ENCODE assay signal across 9 cellular contexts in the genomic region with DNA sequence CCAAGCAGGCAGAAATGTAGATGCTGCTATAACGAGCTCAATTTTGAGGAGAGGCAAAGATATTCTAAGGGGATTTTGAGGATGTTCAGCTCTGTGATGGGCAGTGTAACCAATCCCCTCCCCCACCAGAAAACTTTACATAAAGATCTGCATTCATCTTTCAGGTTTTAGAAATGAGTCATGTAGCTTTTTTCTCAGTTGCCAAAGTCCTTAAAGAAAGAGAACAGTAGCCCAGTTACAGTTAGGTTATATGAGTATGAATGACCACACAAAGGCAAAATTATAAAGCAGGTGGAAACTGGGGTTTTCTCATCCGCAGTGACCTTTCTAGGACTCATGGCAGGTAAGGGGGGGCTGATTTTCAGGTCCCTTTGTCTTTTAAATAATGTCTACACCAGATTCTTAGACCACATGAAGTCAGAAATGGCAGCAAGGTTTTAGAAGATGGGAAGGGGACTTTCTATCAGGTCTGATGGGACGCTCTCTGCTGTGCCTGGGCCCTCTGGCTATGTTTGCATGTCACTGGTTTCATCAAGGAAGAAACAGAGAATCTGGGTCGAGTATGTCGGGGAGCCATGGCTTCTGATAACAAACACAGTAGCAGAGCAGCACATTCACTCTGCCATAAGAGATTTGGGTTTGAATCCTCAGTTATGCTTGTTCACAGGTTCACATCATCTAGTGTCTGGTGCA.
A peak's percentile ranks its signal among the peaks of the same experiment; 100 is the strongest.
DNase-seq lines count a peak whose midpoint lies in the region; ATAC-seq and TF ChIP-seq lines count a peak whose summit lies in the region.
"Had no signal": no experiment of that assay in that cellular context is flagged by ENCODE, and none has a peak within 500 bp of the region (broad histone marks: within the 10 kb centered on the region; RNA-seq: fewer than 3 reads in every experiment).

No MANE protein-coding gene starts in this region.

- H3K4me2 ChIP-seq in mesenchymal stem cell (ENCODE audit: low read length, poor library complexity, severe bottlenecking), result no peak overlapping the region

- H3K4me1 Mint-ChIP-seq in activated naive CD8-positive, alpha-beta T cell (ENCODE audit: low read depth), result peaks cover 13% of the 10 kb centered on the region

- no peaks in the 10 kb centered on the region for H3K36me3 Mint-ChIP-seq in activated naive CD8-positive, alpha-beta T cell

- no peak for TF ChIP-seq CTCF in omental fat pad (IDR thresholded peaks at IDR 0.05)

- no peak overlapping the region for H2BK15ac ChIP-seq in mesenchymal stem cell (ENCODE audit: low read depth, poor library complexity, severe bottlenecking)

- H3K9me3 ChIP-seq in SJCRH30 (replicated peaks) (no peaks in the 10 kb centered on the region), mesenchymal stem cell (ENCODE audit: control insufficient read depth, low read length) (no peaks in the 10 kb centered on the region)
- H3K9me3 ChIP-seq: pancreas had no signal

- H3K4me3 Mint-ChIP-seq in activated naive CD8-positive, alpha-beta T cell, result no peak overlapping the region

- no peak overlapping the region for H2BK120ac ChIP-seq in mesenchymal stem cell (ENCODE audit: low read depth, low read length)

- H3K18ac ChIP-seq in mesenchymal stem cell (ENCODE audit: low read depth in 1 of 2, low read length in 2 of 2), result no peak overlapping the region

- peak overlapping the region; percentile 4 for H3K27ac Mint-ChIP-seq in activated naive CD8-positive, alpha-beta T cell

- no peak overlapping the region for H2BK5ac ChIP-seq in mesenchymal stem cell (ENCODE audit: low read depth, low read length, poor library complexity, severe bottlenecking)

- H2BK12ac ChIP-seq in mesenchymal stem cell (ENCODE audit: low read length in 2 of 2), result no peak overlapping the region

- DNase-seq in SJCRH30 (no peak), mesenchymal stem cell (no peak), omental fat pad (ENCODE audit: low spot score) (no peak)
- DNase-seq: NCI-H2171 treated with DMSO at 0.1 percent for 48 hours, pancreas had no signal

- no peak overlapping the region for H3K23ac ChIP-seq in mesenchymal stem cell (ENCODE audit: low read length in 2 of 2)

- H3K27me3 Mint-ChIP-seq in activated naive CD8-positive, alpha-beta T cell, result peaks cover 3% of the 10 kb centered on the region

- no peak overlapping the region for H3K4ac ChIP-seq in mesenchymal stem cell (ENCODE audit: low read depth in 1 of 2, low read length in 2 of 2)

- no peaks in the 10 kb centered on the region for H3K79me1 ChIP-seq in mesenchymal stem cell (replicated peaks; ENCODE audit: low read length, poor library complexity, severe bottlenecking)

- no peak overlapping the region for H3K14ac ChIP-seq in mesenchymal stem cell (ENCODE audit: low read length in 2 of 2)

- H3K27ac ChIP-seq in SJCRH30, result no peak overlapping the region
- H3K27ac ChIP-seq in mesenchymal stem cell (ENCODE audit: low read length, poor library complexity, severe bottlenecking), result no peak overlapping the region
- H3K27ac ChIP-seq: pancreas had no signal

- WGBS in mesenchymal stem cell, result 98% methylated on average over 4 of the region's 5 CpGs

- no peaks in the 10 kb centered on the region for H3K36me3 ChIP-seq in SJCRH30
- no peaks in the 10 kb centered on the region for H3K36me3 ChIP-seq in mesenchymal stem cell (ENCODE audit: control insufficient read depth in 1 of 2, insufficient read depth in 2 of 2, low read depth in 1 of 2, low read length in 2 of 2)
- H3K36me3 ChIP-seq: pancreas had no signal

- H3K27me3 ChIP-seq in SJCRH30 (no peaks in the 10 kb centered on the region), mesenchymal stem cell (ENCODE audit: control insufficient read depth in 1 of 2, insufficient read depth in 1 of 2, low read length in 2 of 2) (no peaks in the 10 kb centered on the region)

- no peak overlapping the region for H2AFZ ChIP-seq in mesenchymal stem cell (ENCODE audit: low read depth, low read length)

- H2AK5ac ChIP-seq in mesenchymal stem cell (ENCODE audit: low read length, severe bottlenecking), result no peak overlapping the region

- ATAC-seq in GM18858 (IDR thresholded peaks at IDR 0.05; ENCODE audit: unreplicated experiment) (peak; percentile 51), GM19468 (IDR thresholded peaks at IDR 0.05; ENCODE audit: extremely low read depth, unreplicated experiment) (peak; percentile 26), HG03095 (IDR thresholded peaks at IDR 0.05; ENCODE audit: unreplicated experiment) (peak; percentile 60), omental fat pad (ENCODE audit: low FRiP score) (no peak)

- peaks cover 33% of the 10 kb centered on the region for H3K4me1 ChIP-seq in SJCRH30
- H3K4me1 ChIP-seq in mesenchymal stem cell (ENCODE audit: control insufficient read depth, insufficient read depth, low read depth, low read length), result peaks cover 1% of the 10 kb centered on the region
- H3K4me1 ChIP-seq: pancreas had no signal

- no peak overlapping the region for H3K9ac ChIP-seq in mesenchymal stem cell (ENCODE audit: low read length)

- H4K8ac ChIP-seq in mesenchymal stem cell (ENCODE audit: low read length), result no peak overlapping the region

- no peak overlapping the region for H4K91ac ChIP-seq in mesenchymal stem cell (ENCODE audit: low read length)

- H3K4me3 ChIP-seq in SJCRH30 (no peak overlapping the region), mesenchymal stem cell (ENCODE audit: insufficient read depth in 1 of 2, low read depth in 1 of 2, low read length in 2 of 2) (no peak overlapping the region)
- H3K4me3 ChIP-seq: pancreas had no signal

- H3K9me3 Mint-ChIP-seq in activated naive CD8-positive, alpha-beta T cell (ENCODE audit: low read depth), result no peaks in the 10 kb centered on the region
